1 cellular context compared by ENCODE assay signal in the genomic region with DNA sequence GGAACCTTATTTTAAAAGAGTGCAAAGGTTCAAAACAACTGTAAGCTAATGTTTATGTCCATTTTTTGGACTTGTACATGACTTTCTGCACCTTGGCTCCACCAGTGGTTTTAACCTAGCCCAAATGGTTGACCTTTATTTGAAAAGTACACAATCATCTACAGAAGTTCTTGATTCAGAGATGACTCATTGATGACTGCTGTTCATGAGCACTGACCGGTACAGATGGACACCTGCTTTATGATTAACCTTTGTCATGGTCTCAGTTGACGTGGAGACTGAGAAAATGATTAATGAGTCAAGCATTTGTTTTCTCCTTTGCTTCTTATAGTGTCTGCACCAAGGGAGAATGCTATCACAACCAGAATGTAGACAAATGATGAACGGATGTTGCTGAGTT.
TF ChIP-seq lines count a peak whose summit lies in the region.

No MANE protein-coding gene starts in this region.

TF ChIP-seq in A549, 52 proteins besides CTCF, POLR2A, EP300 and RAD21 (continued from another document):
- TF ChIP-seq ATOH8 (CRISPR knock-in tag; IDR thresholded peaks at IDR 0.05; ENCODE audit: low read depth) (peak; percentile 83; the same call in 1 of the 2 replicates), ZC3H11A (IDR thresholded peaks at IDR 0.05) (no peak), RCOR1 (IDR thresholded peaks at IDR 0.05; ENCODE audit: low read depth, low read length) (no peak), FOSL2 (IDR thresholded peaks at IDR 0.05) (peak; percentile 98), FOSL2 (CRISPR knock-in tag; IDR thresholded peaks at IDR 0.05) (peak; percentile 99)
- TF ChIP-seq, protein P1, sequence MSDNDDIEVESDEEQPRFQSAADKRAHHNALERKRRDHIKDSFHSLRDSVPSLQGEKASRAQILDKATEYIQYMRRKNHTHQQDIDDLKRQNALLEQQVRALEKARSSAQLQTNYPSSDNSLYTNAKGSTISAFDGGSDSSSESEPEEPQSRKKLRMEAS (IDR thresholded peaks at IDR 0.05) = peak; percentile 81
TF ChIP-seq in A549: peak in this region for 12.
